16 cellular contexts compared by ENCODE assay signal in the genomic region with DNA sequence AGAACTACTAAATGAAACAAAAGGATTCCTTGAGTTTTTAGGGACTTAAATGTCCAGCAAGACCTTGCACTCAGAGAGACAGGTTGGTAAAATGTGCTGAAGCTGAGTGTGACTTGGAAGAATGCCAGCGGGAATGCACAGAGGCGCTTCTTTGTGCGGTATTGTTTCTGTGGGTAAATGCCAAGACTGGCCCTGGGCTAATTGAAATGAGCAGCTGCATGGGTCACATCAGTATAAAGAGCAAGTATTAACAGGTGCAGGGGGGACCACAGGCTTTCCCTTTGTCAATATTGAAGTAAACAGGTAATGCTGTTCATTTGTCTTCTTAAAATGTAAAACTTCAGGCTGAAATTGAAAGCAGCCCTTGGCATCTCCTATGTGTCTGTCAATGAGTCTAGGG.
DNase-seq lines count a peak whose midpoint lies in the region; ATAC-seq and TF ChIP-seq lines count a peak whose summit lies in the region.
"Had no signal": no experiment of that assay in that cellular context is flagged by ENCODE, and none has a peak within 500 bp of the region (broad histone marks: within the 10 kb centered on the region; RNA-seq: fewer than 3 reads in every experiment).

No MANE protein-coding gene starts in this region.

- WGBS in prostate gland, result 31% methylated on average over 3 of the region's 3 CpGs

- no peaks in the 10 kb centered on the region for H3K36me3 ChIP-seq in prostate gland
- H3K36me3 ChIP-seq: colonic mucosa, gastrocnemius medialis, ovary had no signal

- no peak overlapping the region for H3K27ac ChIP-seq in prostate gland
- H3K27ac ChIP-seq: colonic mucosa, gastrocnemius medialis, ovary, testis had no signal

- DNase-seq in NCI-H187 (lab: John Stamatoyannopoulos, UW) (peak; percentile 47 to 72), RPMI8226 (peak; percentile 96), prostate gland (ENCODE audit: low spot score) (peak; percentile 11), HuH-7 (ENCODE audit: low spot score) (no peak)
- DNase-seq: activated CD4-positive, alpha-beta T cell treated with anti-CD3 and anti-CD28 coated beads for 1 hour; colonic mucosa; gastrocnemius medialis; Karpas-422; left ventricle myocardium superior; ovary; SIG-M5; testis had no signal

- no peak for TF ChIP-seq POLR2A in prostate gland (IDR thresholded peaks at IDR 0.05)

- ATAC-seq in GM21786 (IDR thresholded peaks at IDR 0.05; ENCODE audit: unreplicated experiment), result peak; percentile 69
- no peak for ATAC-seq in HG02870 (IDR thresholded peaks at IDR 0.05; ENCODE audit: unreplicated experiment)
- no peak for ATAC-seq in GM18870 (IDR thresholded peaks at IDR 0.05; ENCODE audit: unreplicated experiment)
- ATAC-seq in activated CD4-positive, CD25-positive, alpha-beta regulatory T cell treated with anti-CD3 and anti-CD28 coated beads, Interleukin-2, amount 50 U/mL, for 24 hours, result no peak
- ATAC-seq: gastrocnemius medialis, left ventricle myocardium superior had no signal

- intact Hi-C loops in prostate gland (cut with DNase I), result no loop called here

- H3K9me3 ChIP-seq in prostate gland, result no peaks in the 10 kb centered on the region
- H3K9me3 ChIP-seq: colonic mucosa, gastrocnemius medialis, ovary, testis had no signal

- TF ChIP-seq CTCF in prostate gland (IDR thresholded peaks at IDR 0.05), result no peak

- H3K4me1 ChIP-seq in prostate gland (replicated peaks), result no peaks in the 10 kb centered on the region
- H3K4me1 ChIP-seq: colonic mucosa, gastrocnemius medialis, testis had no signal

- H3K4me3 ChIP-seq in prostate gland, result no peak overlapping the region
- H3K4me3 ChIP-seq: colonic mucosa, gastrocnemius medialis, ovary, testis had no signal

- H3K27me3 ChIP-seq in prostate gland (replicated peaks; ENCODE audit: insufficient read depth), result no peaks in the 10 kb centered on the region
- H3K27me3 ChIP-seq: colonic mucosa, gastrocnemius medialis, ovary, testis had no signal
